In genomic region chr4:74189331-74190043, GRCh38 we compare ENCODE assay signal across 9 cellular contexts. TPM values are rescaled to one million over a fixed set of nuclear protein-coding genes. Genes with fewer than 3 reads are reported as not detected.
DNase-seq lines count a peak whose midpoint lies in the region; ATAC-seq and TF ChIP-seq lines count a peak whose summit lies in the region.
"Had no signal": no experiment of that assay in that cellular context is flagged by ENCODE, and none has a peak within 500 bp of the region (broad histone marks: within the 10 kb centered on the region; RNA-seq: fewer than 3 reads in every experiment).

No MANE protein-coding gene starts in this region.

- intact Hi-C loops in stomach (cut with DNase I; ENCODE audit: low total_unique reads): loop anchor here (10.0 kb wide), 1 partner anchor 125 kb away; no protein-coding TSS in a partner anchor

- TF ChIP-seq EP300 in stomach (IDR thresholded peaks at IDR 0.05): no peak

- DNase-seq in CMK (ENCODE audit: low read depth) (peak; percentile 20), NCI-H1105 treated with DMSO at 0.1 percent for 48 hours (lab: John Stamatoyannopoulos, UW) (peak; percentile 38), glutamatergic neuron (no peak), stomach (no peak), ureter (ENCODE audit: low spot score) (no peak), HuH-7 (ENCODE audit: low spot score) (no peak)

- H3K9me3 Mint-ChIP-seq in glutamatergic neuron (ENCODE audit: unreplicated experiment): no peaks in the 10 kb centered on the region

- peak; percentile 73 for ATAC-seq in GM19035 (IDR thresholded peaks at IDR 0.05; ENCODE audit: unreplicated experiment)

- peaks cover 0 to 3% (median 0%) of the 10 kb centered on the region in 4 donors for H3K4me1 ChIP-seq in stomach
- H3K4me1 ChIP-seq: SJCRH30 had no signal

- H3K4me3 ChIP-seq in stomach: no peak overlapping the region
- H3K4me3 ChIP-seq: SJCRH30 had no signal

- WGBS in stomach, 5 donors: 66 to 75% (median 68%) methylated on average over 2 of the region's 2 CpGs

- TF ChIP-seq CTCF in VCaP (conservative IDR thresholded peaks at IDR 0.05) (peak; percentile 66), glutamatergic neuron (IDR thresholded peaks at IDR 0.05; ENCODE audit: partially characterized antibody, unreplicated experiment) (peak; percentile 67), stomach (IDR thresholded peaks at IDR 0.05) (peak in 4 of 7 experiments; percentile 41 to 61 (median 48))

- no peaks in the 10 kb centered on the region for H3K36me3 ChIP-seq in stomach
- H3K36me3 ChIP-seq: SJCRH30 had no signal

- H3K27ac Mint-ChIP-seq in glutamatergic neuron (ENCODE audit: unreplicated experiment): no peak overlapping the region

- H3K36me3 Mint-ChIP-seq in glutamatergic neuron (ENCODE audit: unreplicated experiment): no peaks in the 10 kb centered on the region

- no peaks in the 10 kb centered on the region for H3K27me3 Mint-ChIP-seq in glutamatergic neuron (ENCODE audit: unreplicated experiment)

- H3K27me3 ChIP-seq in stomach: no peaks in the 10 kb centered on the region
- H3K27me3 ChIP-seq: SJCRH30 had no signal

- no peak overlapping the region for H3K4me3 Mint-ChIP-seq in glutamatergic neuron (ENCODE audit: unreplicated experiment)

- TF ChIP-seq POLR2A in stomach (IDR thresholded peaks at IDR 0.05): no peak

- H3K9me3 ChIP-seq in stomach: no peaks in the 10 kb centered on the region
- H3K9me3 ChIP-seq: SJCRH30 had no signal

- no peaks in the 10 kb centered on the region for H3K4me1 Mint-ChIP-seq in glutamatergic neuron (ENCODE audit: low read depth, unreplicated experiment)

- no peak overlapping the region for H3K27ac ChIP-seq in VCaP
- H3K27ac ChIP-seq in stomach: no peak overlapping the region
- H3K27ac ChIP-seq: SJCRH30 had no signal

RNA-seq across cellular contexts. Expression of gene MTHFD2L, which starts 31.6 kb away (rescaled TPM):
- total RNA-seq in glutamatergic neuron (ENCODE audit: unreplicated experiment) (14.0 TPM), stomach (10 to 100 TPM in 3 of 5 donors, 1 to 10 TPM in 2; 1.4 to 34.1 (median 13.4) TPM), ureter (15.9 TPM)
- 1 to 10 TPM; 6.6 to 8.3 (median 7.1) TPM for polyA plus RNA-seq in stomach

Comparison
In these comparisons a context has a peak if more than half of its experiments do, and no peak if none do; other contexts are left out.
1. DNase-seq: peak in CMK (single experiment) and NCI-H1105 treated with DMSO at 0.1 percent for 48 hours (single experiment); none in glutamatergic neuron (single experiment), stomach (single experiment), ureter (single experiment) and HuH-7 (single experiment).
2. Peak in every context shown above with its lines, with median percentiles within 50 percentile points of each other: CTCF ChIP-seq.